Comparison of ENCODE assay signal across 1 cellular context in the genomic region with DNA sequence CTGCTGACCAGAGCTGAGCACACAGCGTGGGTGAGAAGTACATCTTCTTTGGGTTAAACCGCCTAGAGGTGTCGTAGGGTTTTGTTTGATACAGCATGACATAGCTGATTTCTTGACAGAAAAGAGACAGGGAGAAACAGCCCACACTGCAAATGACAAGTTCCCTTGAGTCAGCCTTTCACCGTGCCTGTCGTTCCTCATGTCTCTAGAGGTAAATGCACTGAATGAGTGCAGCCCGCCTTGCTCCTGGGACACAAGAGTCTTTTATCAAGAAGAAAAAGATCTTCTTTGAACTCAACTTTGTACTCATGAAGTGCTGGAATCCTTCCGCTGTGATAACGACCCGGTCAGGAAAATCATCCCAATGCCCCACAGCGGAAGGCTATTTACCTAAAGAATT.
TF ChIP-seq lines count a peak whose summit lies in the region.

No MANE protein-coding gene starts in this region.

TF ChIP-seq in GM12891, 5 proteins besides CTCF, POLR2A, EP300 and RAD21:
- TF ChIP-seq POU2F2 (IDR thresholded peaks at IDR 0.05; ENCODE audit: low read depth, low read length), result no peak
- TF ChIP-seq PAX5 (IDR thresholded peaks at IDR 0.05; ENCODE audit: insufficient read depth, low read length, severe bottlenecking), result no peak
- no peak for TF ChIP-seq TAF1 (IDR thresholded peaks at IDR 0.05; ENCODE audit: low read depth, low read length)
- TF ChIP-seq SPI1 (IDR thresholded peaks at IDR 0.05; ENCODE audit: low read depth, low read length), result no peak
- TF ChIP-seq POLR2AphosphoS5 (IDR thresholded peaks at IDR 0.05; ENCODE audit: low read depth, low read length), result no peak
